Comparison of ENCODE assay signal across 16 cellular contexts in genomic region chr7:76992871-76993270, GRCh38. TPM values are rescaled to one million over a fixed set of nuclear protein-coding genes. Genes with fewer than 3 reads are reported as not detected.
"Had no signal": no experiment of that assay in that cellular context is flagged by ENCODE, and none has a peak within 500 bp of the region (broad histone marks: within the 10 kb centered on the region; RNA-seq: fewer than 3 reads in every experiment).

No MANE protein-coding gene starts in this region.

RNA-seq across cellular contexts. Expression of gene SPDYE17, which starts 39.3 kb away (rescaled TPM):
- total RNA-seq: stomach, subcutaneous adipose tissue, suprapubic skin, temporal lobe, testis, thoracic aorta, thyroid gland, tibial nerve, transverse colon, upper lobe of left lung, upper lobe of right lung, ureter, urinary bladder, uterus, vagina had no signal
- polyA plus RNA-seq: stomach, thymus, urinary bladder had no signal
